18 cellular contexts compared by ENCODE assay signal in genomic region chr4:139857977-139858376, GRCh38.
A peak's percentile ranks its signal among the peaks of the same experiment; 100 is the strongest.
DNase-seq lines count a peak whose midpoint lies in the region; ATAC-seq, FAIRE-seq and TF ChIP-seq lines count a peak whose summit lies in the region.
"Had no signal": no experiment of that assay in that cellular context is flagged by ENCODE, and none has a peak within 500 bp of the region (broad histone marks: within the 10 kb centered on the region; RNA-seq: fewer than 3 reads in every experiment).

No MANE protein-coding gene starts in this region.

- TF ChIP-seq CTCF in HepG2 (CRISPR knock-in tag; IDR thresholded peaks at IDR 0.05) (no peak), right lobe of liver (IDR thresholded peaks at IDR 0.05) (no peak), Loucy (conservative IDR thresholded peaks at IDR 0.05; ENCODE audit: low read length) (no peak)

- no peak overlapping the region for H4K91ac ChIP-seq in trophoblast cell (ENCODE audit: low read depth, low read length)

- CTCF ChIA-PET in HepG2 (lab: Yijun Ruan, JAX; ENCODE audit: low intra/inter-chr PET ratio, low total read pairs), result no interaction called here

- no peaks in the 10 kb centered on the region for H3K36me3 Mint-ChIP-seq in immature natural killer cell
- H3K36me3 Mint-ChIP-seq: CD8-positive, alpha-beta memory T cell had no signal

- ATAC-seq in HepG2 (no peak), right lobe of liver (no peak)
- ATAC-seq: Panc1, Right ventricle myocardium inferior had no signal

- peak overlapping the region; percentile 63 for H2BK12ac ChIP-seq in trophoblast cell (ENCODE audit: low read length)

- H3K9me3 ChIP-seq in HepG2 (ENCODE audit: low read length), result no peaks in the 10 kb centered on the region
- H3K9me3 ChIP-seq in right lobe of liver, result no peaks in the 10 kb centered on the region
- H3K9me3 ChIP-seq in Loucy (ENCODE audit: insufficient read depth, low read depth, low read length), result no peaks in the 10 kb centered on the region
- H3K9me3 ChIP-seq in trophoblast cell (ENCODE audit: insufficient read depth, low read depth, low read length), result peaks cover 2% of the 10 kb centered on the region
- H3K9me3 ChIP-seq: BE2C had no signal

- no peaks in the 10 kb centered on the region; a peak in 1 of 5 replicates for H3K27me3 ChIP-seq in HepG2 (ENCODE audit: control insufficient read depth in 1 of 2, insufficient read depth in 2 of 2, low read length in 2 of 2)
- H3K27me3 ChIP-seq in right lobe of liver, result no peaks in the 10 kb centered on the region
- no peaks in the 10 kb centered on the region for H3K27me3 ChIP-seq in Loucy (ENCODE audit: insufficient read depth, low read length, poor library complexity, severe bottlenecking)
- no peaks in the 10 kb centered on the region for H3K27me3 ChIP-seq in trophoblast cell (ENCODE audit: insufficient read depth, low read length)
- H3K27me3 ChIP-seq: BE2C had no signal

- H4K8ac ChIP-seq in trophoblast cell (ENCODE audit: low read depth, low read length), result no peak overlapping the region

- H2AK5ac ChIP-seq in trophoblast cell (ENCODE audit: low read length), result no peak overlapping the region

- no peaks in the 10 kb centered on the region for H3K79me2 ChIP-seq in HepG2 (ENCODE audit: insufficient read depth, low read length)
- 0 out of 2 replicates have a peak, but pooled peaks cover 5% of the 10 kb centered on the region for H3K79me2 ChIP-seq in Loucy (ENCODE audit: insufficient read depth, low read length)
- no peaks in the 10 kb centered on the region for H3K79me2 ChIP-seq in trophoblast cell (ENCODE audit: control insufficient read depth, insufficient read depth, low read length, poor library complexity)

- TF ChIP-seq EP300 in HepG2 (IDR thresholded peaks at IDR 0.05; ENCODE audit: low read depth in 2 of 2, low read length in 2 of 2) (no peak), HepG2 (CRISPR knock-in tag; IDR thresholded peaks at IDR 0.05; ENCODE audit: borderline replicate concordance) (no peak)

- peak overlapping the region in 2 of 5 donors; percentile 27 to 55 for H3K4me3 Mint-ChIP-seq in immature natural killer cell
- H3K4me3 Mint-ChIP-seq: CD8-positive, alpha-beta memory T cell had no signal

- H3K18ac ChIP-seq in trophoblast cell (ENCODE audit: low read length), result no peak overlapping the region

- H3K4me1 ChIP-seq in HepG2 (ENCODE audit: insufficient read depth, low read length) (peaks cover 77% of the 10 kb centered on the region), right lobe of liver (peaks cover 0 to 17% (median 4%) of the 10 kb centered on the region in 4 donors), Loucy (ENCODE audit: insufficient read depth, low read length, poor library complexity, severe bottlenecking) (peaks cover 57% of the 10 kb centered on the region), trophoblast cell (ENCODE audit: control insufficient read depth in 1 of 2, insufficient read depth in 2 of 2, low read length in 2 of 2) (peaks cover 0 to 4% of the 10 kb centered on the region in 2 experiments)

- no peak overlapping the region for H3K27ac ChIP-seq in HepG2 (ENCODE audit: extremely low read length, insufficient read depth, low read length)
- H3K27ac ChIP-seq in right lobe of liver, result no peak overlapping the region
- no peak overlapping the region for H3K27ac ChIP-seq in trophoblast cell (ENCODE audit: low read depth, low read length)
- H3K27ac ChIP-seq: SK-N-MC had no signal

- no peaks in the 10 kb centered on the region for H4K20me1 ChIP-seq in HepG2 (ENCODE audit: insufficient read depth, low read length)
- no peaks in the 10 kb centered on the region for H4K20me1 ChIP-seq in Loucy (ENCODE audit: insufficient read depth, low read length, poor library complexity, severe bottlenecking)

- TF ChIP-seq RAD21 in HepG2 (CRISPR knock-in tag; IDR thresholded peaks at IDR 0.05), result no peak

- no peak overlapping the region for H2BK120ac ChIP-seq in trophoblast cell (ENCODE audit: insufficient read depth, low read length, poor library complexity)

- no peak overlapping the region for H3K4ac ChIP-seq in trophoblast cell (ENCODE audit: low read depth, low read length)

- no peak overlapping the region for H2BK5ac ChIP-seq in trophoblast cell (ENCODE audit: low read depth, low read length, poor library complexity)

- no peak overlapping the region for H2AFZ ChIP-seq in HepG2 (ENCODE audit: low read length)
- no peak overlapping the region for H2AFZ ChIP-seq in Loucy (ENCODE audit: low read length)
- H2AFZ ChIP-seq in trophoblast cell (ENCODE audit: insufficient read depth, low read length, poor library complexity), result no peak overlapping the region

- intact Hi-C loops in HepG2 (cut with micrococcal nuclease; ENCODE audit: unreplicated experiment), result loop anchor here (2.0 to 5.0 kb wide), 2 partner anchors 15 to 96 kb away; no protein-coding TSS in a partner anchor
- intact Hi-C loops in right lobe of liver (cut with DNase I), result no loop called here

- H3K4me2 ChIP-seq in HepG2 (ENCODE audit: low read depth, low read length) (no peak overlapping the region), Loucy (ENCODE audit: low read depth, low read length, poor library complexity, severe bottlenecking) (peak overlapping the region; percentile 81), trophoblast cell (ENCODE audit: low read length) (no peak overlapping the region)

- H3K27ac Mint-ChIP-seq in immature natural killer cell, result peak overlapping the region in 4 of 6 donors; percentile 80 to 89 (median 88)
- H3K27ac Mint-ChIP-seq: CD8-positive, alpha-beta memory T cell had no signal

- peaks cover 5% of the 10 kb centered on the region; the same call in 1 of the 2 replicates for H3F3A ChIP-seq in Loucy (ENCODE audit: low read depth)

- TF ChIP-seq POLR2A in HepG2 (IDR thresholded peaks at IDR 0.05; ENCODE audit: insufficient read depth in 1 of 2, low read depth in 2 of 2, low read length in 2 of 2) (no peak), right lobe of liver (IDR thresholded peaks at IDR 0.05) (no peak)

- POLR2A ChIA-PET in HepG2 (lab: Yijun Ruan, JAX), result no interaction called here

- H3K9me2 ChIP-seq in Loucy (replicated peaks; ENCODE audit: low read depth, low read length), result no peaks in the 10 kb centered on the region

- H3K23ac ChIP-seq in trophoblast cell (ENCODE audit: low read length), result no peak overlapping the region

- in situ Hi-C loops in HepG2 (cut with HindIII; ENCODE audit: extremely low pct_ligation_motif_present, low pct_unique_long_range_greater_than_20kb), result no loop called here

- WGBS in HepG2 (ENCODE audit: low lambda C conversion rate), result 78% methylated on average over 2 of the region's 2 CpGs
- WGBS in right lobe of liver (ENCODE audit: insufficient coverage, low coverage, low lambda C conversion rate, missing lambda C conversion rate), result 29% methylated on average over 1 of the region's 2 CpGs
- WGBS in trophoblast cell (ENCODE audit: extremely low coverage, insufficient coverage, insufficient read length), result no CpG with 5 or more reads among the region's 2 CpGs

- H3K4me1 Mint-ChIP-seq in immature natural killer cell, result peaks cover 28 to 34% of the 10 kb centered on the region in 2 donors

- no peak overlapping the region for H3K14ac ChIP-seq in trophoblast cell (ENCODE audit: low read length)

- no TSS peak for BruUV-seq in HepG2 (replicated peaks; lab: Mats Ljungman, UMichigan)

- DNase-seq in HepG2 (ENCODE audit: low spot score) (no peak), right lobe of liver (no peak), immature natural killer cell (no peak), trophoblast cell (no peak), OCI-M2 (lab: John Stamatoyannopoulos, UW; ENCODE audit: unreplicated experiment) (no peak), DMS53 (lab: John Stamatoyannopoulos, UW) (no peak), NCI-H1694 (lab: John Stamatoyannopoulos, UW) (no peak)
- DNase-seq: ACHN; BE2C; CD8-positive, alpha-beta memory T cell; NCI-H1436 treated with DMSO at 0.1 percent for 48 hours; NCI-H2081 treated with DMSO at 0.1 percent for 48 hours; NCI-H2227 treated with DMSO at 0.1 percent for 48 hours; NCI-H526 had no signal

- H3K79me1 ChIP-seq in trophoblast cell (ENCODE audit: low read length), result no peaks in the 10 kb centered on the region

- peaks cover 0 to 5% (median 4%) of the 10 kb centered on the region in 3 donors for H3K27me3 Mint-ChIP-seq in immature natural killer cell (ENCODE audit: low read depth in 3 of 3)

- H3K9ac ChIP-seq in HepG2 (ENCODE audit: insufficient read depth, low read depth, low read length), result no peak overlapping the region
- H3K9ac ChIP-seq in Loucy (ENCODE audit: low read depth, low read length, poor library complexity, severe bottlenecking), result peak overlapping the region; percentile 40
- no peak overlapping the region for H3K9ac ChIP-seq in trophoblast cell (ENCODE audit: low read length)

- no peak for FAIRE-seq in HepG2 (lab: Jason Lieb, UNC)

- no peaks in the 10 kb centered on the region for H3K36me3 ChIP-seq in HepG2 (replicated peaks in 1 of 2; ENCODE audit: control insufficient read depth in 1 of 2, insufficient read depth in 2 of 2, low read length in 2 of 2)
- H3K36me3 ChIP-seq in right lobe of liver, result no peaks in the 10 kb centered on the region
- H3K36me3 ChIP-seq in Loucy (ENCODE audit: insufficient read depth, low read length), result no peaks in the 10 kb centered on the region
- H3K36me3 ChIP-seq in trophoblast cell (ENCODE audit: control insufficient read depth in 1 of 2, insufficient read depth in 2 of 2, low read length in 2 of 2), result peaks cover 0 to 2% of the 10 kb centered on the region in 2 experiments
- H3K36me3 ChIP-seq: BE2C had no signal

- no peak overlapping the region for H4K12ac ChIP-seq in trophoblast cell (ENCODE audit: low read depth, low read length)

- no peaks in the 10 kb centered on the region for H3K9me3 Mint-ChIP-seq in immature natural killer cell

- H3K4me3 ChIP-seq in HepG2 (replicated peaks in 1 of 3; ENCODE audit: insufficient read depth in 1 of 3, low read depth in 2 of 3, low read length in 3 of 3), result no peak overlapping the region
- H3K4me3 ChIP-seq in right lobe of liver, result no peak overlapping the region
- no peak overlapping the region for H3K4me3 ChIP-seq in Loucy (ENCODE audit: low read length, poor library complexity, severe bottlenecking)
- no peak overlapping the region for H3K4me3 ChIP-seq in trophoblast cell (ENCODE audit: low read depth, low read length)
- H3K4me3 ChIP-seq: SK-N-MC had no signal

TF ChIP-seq in HepG2, 621 proteins besides CTCF, POLR2A, EP300 and RAD21:
- TF ChIP-seq ZNF768 (CRISPR knock-in tag; IDR thresholded peaks at IDR 0.05) (peak; percentile 64; the same call in 1 of the 2 replicates), ZMYM3 (CRISPR knock-in tag; IDR thresholded peaks at IDR 0.05) (peak; percentile 50), EHMT2 (IDR thresholded peaks at IDR 0.05; ENCODE audit: borderline replicate concordance, low read depth, low read length) (no peak)
